In genomic region chr15:49895337-49896223, GRCh38 we compare ENCODE assay signal across 14 cellular contexts.
DNase-seq lines count a peak whose midpoint lies in the region; ATAC-seq and TF ChIP-seq lines count a peak whose summit lies in the region.
"Had no signal": no experiment of that assay in that cellular context is flagged by ENCODE, and none has a peak within 500 bp of the region (broad histone marks: within the 10 kb centered on the region; RNA-seq: fewer than 3 reads in every experiment).

No MANE protein-coding gene starts in this region.

- no peaks in the 10 kb centered on the region for H3K9me3 ChIP-seq in cardiac muscle cell (ENCODE audit: low read depth)
- no peaks in the 10 kb centered on the region for H3K9me3 ChIP-seq in muscle layer of colon (ENCODE audit: low read length)
- H3K9me3 ChIP-seq in vagina: no peaks in the 10 kb centered on the region
- no peaks in the 10 kb centered on the region for H3K9me3 ChIP-seq in CD8-positive, alpha-beta T cell (ENCODE audit: low read length)
- no peaks in the 10 kb centered on the region for H3K9me3 ChIP-seq in Peyer's patch
- H3K9me3 ChIP-seq: left lung, thoracic aorta had no signal

- H3K4me3 Mint-ChIP-seq in CD8-positive, alpha-beta T cell: no peak overlapping the region
- H3K4me3 Mint-ChIP-seq: activated CD4-positive, alpha-beta memory T cell treated with anti-CD3 and anti-CD28 coated beads for 36 hours; T-helper 17 cell had no signal

- ATAC-seq in Right ventricle myocardium inferior (no peak), GM21723 (IDR thresholded peaks at IDR 0.05; ENCODE audit: unreplicated experiment) (no peak)
- no peak for ATAC-seq in CD8-positive, alpha-beta T cell
- ATAC-seq: foreskin keratinocyte, left lung, T-helper 17 cell had no signal

- H3K27ac ChIP-seq in cardiac muscle cell: no peak overlapping the region
- H3K27ac ChIP-seq in muscle layer of colon (ENCODE audit: low read depth, low read length): peak overlapping the region; percentile 4
- H3K27ac ChIP-seq in vagina: peak overlapping the region; percentile 47
- no peak overlapping the region for H3K27ac ChIP-seq in CD8-positive, alpha-beta T cell (ENCODE audit: low read depth, low read length)
- H3K27ac ChIP-seq in Peyer's patch: no peak overlapping the region
- H3K27ac ChIP-seq: foreskin keratinocyte, thoracic aorta had no signal

- H3K27me3 ChIP-seq in cardiac muscle cell (no peaks in the 10 kb centered on the region), muscle layer of colon (ENCODE audit: control insufficient read depth in 1 of 2, insufficient read depth in 2 of 2, low read length in 2 of 2) (no peaks in the 10 kb centered on the region), vagina (no peaks in the 10 kb centered on the region), Peyer's patch (no peaks in the 10 kb centered on the region)
- H3K27me3 ChIP-seq in CD8-positive, alpha-beta T cell (ENCODE audit: insufficient read depth, low read length): no peaks in the 10 kb centered on the region
- H3K27me3 ChIP-seq: foreskin keratinocyte, left lung had no signal

- H3K4me1 Mint-ChIP-seq in CD8-positive, alpha-beta T cell (ENCODE audit: low read depth): no peaks in the 10 kb centered on the region
- H3K4me1 Mint-ChIP-seq: T-helper 17 cell had no signal

- TF ChIP-seq CTCF in cardiac muscle cell (IDR thresholded peaks at IDR 0.05; ENCODE audit: low read depth, low read length) (no peak), fibroblast of the aortic adventitia (IDR thresholded peaks at IDR 0.05; ENCODE audit: insufficient read depth, low read length) (no peak), vagina (IDR thresholded peaks at IDR 0.05) (no peak), Peyer's patch (IDR thresholded peaks at IDR 0.05) (no peak)
- TF ChIP-seq CTCF in CD8-positive, alpha-beta T cell (IDR thresholded peaks at IDR 0.05): no peak

- DNase-seq in cardiac muscle cell (ENCODE audit: low read depth in 1 of 2, low spot score in 1 of 2): peak; percentile 24 to 92
- DNase-seq in Right ventricle myocardium inferior (ENCODE audit: missing footprints): no peak
- peak; percentile 91 for DNase-seq in fibroblast of the aortic adventitia (ENCODE audit: low read depth)
- DNase-seq in vagina (ENCODE audit: extremely low spot score in 2 of 2): no peak
- DNase-seq in CD8-positive, alpha-beta T cell: no peak
- no peak for DNase-seq in Peyer's patch
- DNase-seq: activated CD4-positive, alpha-beta memory T cell treated with anti-CD3 and anti-CD28 coated beads for 36 hours; foreskin keratinocyte; left lung; NCI-H446 treated with DMSO at 0.1 percent for 48 hours; T-helper 17 cell had no signal

- no peaks in the 10 kb centered on the region for H3K36me3 Mint-ChIP-seq in CD8-positive, alpha-beta T cell
- H3K36me3 Mint-ChIP-seq: activated CD4-positive, alpha-beta memory T cell treated with anti-CD3 and anti-CD28 coated beads for 36 hours had no signal

- H3K4me1 ChIP-seq in cardiac muscle cell (ENCODE audit: low read depth) (peaks cover 10% of the 10 kb centered on the region), muscle layer of colon (ENCODE audit: insufficient read depth, low read length) (peaks cover 32% of the 10 kb centered on the region), vagina (peaks cover 24% of the 10 kb centered on the region), Peyer's patch (no peaks in the 10 kb centered on the region)
- H3K4me1 ChIP-seq in CD8-positive, alpha-beta T cell (ENCODE audit: insufficient read depth, low read length): no peaks in the 10 kb centered on the region
- H3K4me1 ChIP-seq: foreskin keratinocyte, left lung had no signal

- intact Hi-C loops in Right ventricle myocardium inferior (cut with DNase I) (no loop called here), vagina (cut with DNase I) (no loop called here)
- intact Hi-C loops in CD8-positive, alpha-beta T cell (cut with DNase I, micrococcal nuclease): no loop called here

- no peaks in the 10 kb centered on the region for H3K9me3 Mint-ChIP-seq in CD8-positive, alpha-beta T cell
- H3K9me3 Mint-ChIP-seq: activated CD4-positive, alpha-beta memory T cell treated with anti-CD3 and anti-CD28 coated beads for 36 hours had no signal

- no peaks in the 10 kb centered on the region for H3K36me3 ChIP-seq in cardiac muscle cell
- no peaks in the 10 kb centered on the region for H3K36me3 ChIP-seq in muscle layer of colon (ENCODE audit: insufficient read depth, low read length)
- no peaks in the 10 kb centered on the region for H3K36me3 ChIP-seq in vagina
- no peaks in the 10 kb centered on the region for H3K36me3 ChIP-seq in CD8-positive, alpha-beta T cell (ENCODE audit: insufficient read depth, low read length)
- no peaks in the 10 kb centered on the region for H3K36me3 ChIP-seq in Peyer's patch
- H3K36me3 ChIP-seq: left lung, thoracic aorta had no signal

- no peak overlapping the region for H3K9ac ChIP-seq in muscle layer of colon (ENCODE audit: low read length)

- TF ChIP-seq POLR2A in vagina (IDR thresholded peaks at IDR 0.05) (no peak), Peyer's patch (IDR thresholded peaks at IDR 0.05) (no peak)

- no peak overlapping the region for H3K4me3 ChIP-seq in cardiac muscle cell
- no peak overlapping the region for H3K4me3 ChIP-seq in fibroblast of the aortic adventitia (ENCODE audit: low read depth, low read length)
- no peak overlapping the region for H3K4me3 ChIP-seq in muscle layer of colon (ENCODE audit: low read depth in 1 of 2, low read length in 2 of 2)
- H3K4me3 ChIP-seq in vagina: no peak overlapping the region
- no peak overlapping the region for H3K4me3 ChIP-seq in CD8-positive, alpha-beta T cell (ENCODE audit: low read depth, low read length)
- no peak overlapping the region for H3K4me3 ChIP-seq in Peyer's patch
- H3K4me3 ChIP-seq: left lung, thoracic aorta had no signal

- no peaks in the 10 kb centered on the region for H3K27me3 Mint-ChIP-seq in CD8-positive, alpha-beta T cell (ENCODE audit: low read depth)

- CTCF ChIA-PET in CD8-positive, alpha-beta T cell (lab: Charles Lee): no interaction called here

- POLR2A ChIA-PET in CD8-positive, alpha-beta T cell (lab: Charles Lee): no interaction called here

- no peak overlapping the region for H3K27ac Mint-ChIP-seq in CD8-positive, alpha-beta T cell
- H3K27ac Mint-ChIP-seq: activated CD4-positive, alpha-beta memory T cell treated with anti-CD3 and anti-CD28 coated beads for 36 hours; T-helper 17 cell had no signal

Comparison
In these comparisons a context has a peak if more than half of its experiments do, and no peak if none do; other contexts are left out.
1. DNase-seq: peak in cardiac muscle cell (2 of 2) and fibroblast of the aortic adventitia (single experiment); none in Right ventricle myocardium inferior (single experiment), vagina (0 of 2), CD8-positive, alpha-beta T cell (0 of 7) and Peyer's patch (0 of 3).
2. H3K27ac ChIP-seq: peak in muscle layer of colon (single experiment) and vagina (single experiment); none in cardiac muscle cell (single experiment), CD8-positive, alpha-beta T cell (single experiment) and Peyer's patch (0 of 4).